37 cellular contexts compared by ENCODE assay signal in genomic region chr1:6774381-6774780, GRCh38.
"Had no signal": no experiment of that assay in that cellular context is flagged by ENCODE, and none has a peak within 500 bp of the region (broad histone marks: within the 10 kb centered on the region; RNA-seq: fewer than 3 reads in every experiment).

No MANE protein-coding gene starts in this region.

- H3K9me3 ChIP-seq: adrenal gland, ascending aorta, body of pancreas, breast epithelium had no signal

- H3K9me3 Mint-ChIP-seq: activated naive CD4-positive, alpha-beta T cell treated with anti-CD3 and anti-CD28 coated beads for 36 hours; activated naive CD4-positive, alpha-beta T cell treated with anti-CD3 and anti-CD28 coated beads, Interleukin-2, amount 50 U/mL, for 24 hours; activated naive CD8-positive, alpha-beta T cell treated with anti-CD3 and anti-CD28 coated beads for 36 hours; activated naive CD8-positive, alpha-beta T cell treated with anti-CD3 and anti-CD28 coated beads, Interleukin-2, amount 10 ng/mL, durations not matched to agents 7 days and 5 days; activated naive CD8-positive, alpha-beta T cell treated with anti-CD3 and anti-CD28 coated beads, Interleukin-2, amount 50 U/mL, for 24 hours; activated T-cell treated with anti-CD3 and anti-CD28 coated beads, Interleukin-2, amount 50 U/mL, for 24 hours; activated T-helper 17 cell treated with anti-CD3 and anti-CD28 coated beads, Interleukin-2, amount 50 U/mL, for 72 hours had no signal

- H3K36me3 Mint-ChIP-seq: activated naive CD4-positive, alpha-beta T cell treated with anti-CD3 and anti-CD28 coated beads, Interleukin-2, amount 10 ng/mL, durations not matched to agents 7 days and 5 days; activated naive CD4-positive, alpha-beta T cell treated with anti-CD3 and anti-CD28 coated beads, Interleukin-2, amount 50 U/mL, for 24 hours; activated naive CD4-positive, alpha-beta T cell treated with anti-CD3 and anti-CD28 coated beads, Interleukin-2, amount 50 U/mL, for 72 hours; activated naive CD8-positive, alpha-beta T cell; activated naive CD8-positive, alpha-beta T cell treated with anti-CD3 and anti-CD28 coated beads for 36 hours; activated naive CD8-positive, alpha-beta T cell treated with anti-CD3 and anti-CD28 coated beads, Interleukin-2, amount 10 ng/mL, durations not matched to agents 7 days and 5 days; brain had no signal

- H3K4me1 ChIP-seq: adrenal gland, body of pancreas, breast epithelium had no signal

- H3K36me3 ChIP-seq: adrenal gland, ascending aorta, brain microvascular endothelial cell, breast epithelium, cardiac muscle cell had no signal

- H3K4me3 Mint-ChIP-seq: activated naive CD4-positive, alpha-beta T cell treated with anti-CD3 and anti-CD28 coated beads for 36 hours; activated naive CD4-positive, alpha-beta T cell treated with anti-CD3 and anti-CD28 coated beads, Interleukin-2, amount 10 ng/mL, durations not matched to agents 7 days and 5 days; activated naive CD4-positive, alpha-beta T cell treated with anti-CD3 and anti-CD28 coated beads, Interleukin-2, amount 50 U/mL, for 24 hours; activated naive CD8-positive, alpha-beta T cell; activated naive CD8-positive, alpha-beta T cell treated with anti-CD3 and anti-CD28 coated beads for 36 hours; activated naive CD8-positive, alpha-beta T cell treated with anti-CD3 and anti-CD28 coated beads, Interleukin-2, amount 10 ng/mL, durations not matched to agents 7 days and 5 days; activated naive CD8-positive, alpha-beta T cell treated with anti-CD3 and anti-CD28 coated beads, Interleukin-2, amount 50 U/mL, for 24 hours; activated T-cell treated with anti-CD3 and anti-CD28 coated beads, Interleukin-2, amount 50 U/mL, for 24 hours; activated T-cell treated with anti-CD3 and anti-CD28 coated beads, Interleukin-2, amount 50 U/mL, for 4 hours; activated T-cell treated with anti-CD3 and anti-CD28 coated beads, Interleukin-2, amount 50 U/mL, for 72 hours; activated T-helper 1 cell treated with anti-CD3 and anti-CD28 coated beads, Interleukin-12 subunit alpha, Interleukin-12 subunit beta, Interleukin-2, Interleukin-4 antibody, amounts not matched to agents 30 ng/mL and 10 ng/mL and 1 ng/mL, durations not matched to agents 14 hours and 24 hours and 36 hours; activated T-helper 17 cell treated with anti-CD3 and anti-CD28 coated beads, Interleukin-2, amount 50 U/mL, for 72 hours; brain had no signal

- H3K27ac ChIP-seq: adrenal gland, ascending aorta, body of pancreas, brain microvascular endothelial cell, breast epithelium, cardiac muscle cell had no signal

- H3K27ac Mint-ChIP-seq: activated naive CD4-positive, alpha-beta T cell treated with anti-CD3 and anti-CD28 coated beads for 36 hours; activated naive CD4-positive, alpha-beta T cell treated with anti-CD3 and anti-CD28 coated beads, Interleukin-2, amount 10 ng/mL, durations not matched to agents 7 days and 5 days; activated naive CD4-positive, alpha-beta T cell treated with anti-CD3 and anti-CD28 coated beads, Interleukin-2, amount 50 U/mL, for 24 hours; activated naive CD4-positive, alpha-beta T cell treated with anti-CD3 and anti-CD28 coated beads, Interleukin-2, amount 50 U/mL, for 72 hours; activated naive CD8-positive, alpha-beta T cell; activated naive CD8-positive, alpha-beta T cell treated with anti-CD3 and anti-CD28 coated beads for 36 hours; activated naive CD8-positive, alpha-beta T cell treated with anti-CD3 and anti-CD28 coated beads, Interleukin-2, amount 10 ng/mL, durations not matched to agents 7 days and 5 days; activated naive CD8-positive, alpha-beta T cell treated with anti-CD3 and anti-CD28 coated beads, Interleukin-2, amount 50 U/mL, for 24 hours; activated T-cell treated with anti-CD3 and anti-CD28 coated beads, Interleukin-2, amount 50 U/mL, for 24 hours; activated T-cell treated with anti-CD3 and anti-CD28 coated beads, Interleukin-2, amount 50 U/mL, for 72 hours; activated T-helper 1 cell treated with anti-CD3 and anti-CD28 coated beads, Interleukin-12 subunit alpha, Interleukin-12 subunit beta, Interleukin-2, Interleukin-4 antibody, amounts not matched to agents 30 ng/mL and 10 ng/mL and 1 ng/mL, durations not matched to agents 14 hours and 24 hours and 36 hours; activated T-helper 17 cell treated with anti-CD3 and anti-CD28 coated beads, Interleukin-2, amount 50 U/mL, for 72 hours; activated T-helper 2 cell treated with anti-CD3 and anti-CD28 coated beads, Interferon-gamma antibody, Interleukin-2, Interleukin-4, amounts not matched to agents 10 μg/mL and 5 μg/mL and 100 μg/mL, durations not matched to agents 14 hours and 24 hours and 36 hours; brain had no signal

- H3K27me3 ChIP-seq: adrenal gland, ascending aorta, body of pancreas, brain microvascular endothelial cell, breast epithelium, cardiac muscle cell had no signal

- H3K4me1 Mint-ChIP-seq: activated naive CD4-positive, alpha-beta T cell treated with anti-CD3 and anti-CD28 coated beads, Interleukin-2, amount 50 U/mL, for 24 hours had no signal

- ATAC-seq: activated naive CD4-positive, alpha-beta T cell treated with anti-CD3 and anti-CD28 coated beads, Interleukin-2, amount 50 U/mL, for 72 hours; activated naive CD8-positive, alpha-beta T cell treated with anti-CD3 and anti-CD28 coated beads, Interleukin-2, amount 50 U/mL, for 24 hours; activated T-cell treated with anti-CD3 and anti-CD28 coated beads, Interleukin-2, amount 50 U/mL, for 4 hours; activated T-cell treated with anti-CD3 and anti-CD28 coated beads, Interleukin-2, amount 50 U/mL, for 72 hours; activated T-helper 17 cell treated with anti-CD3 and anti-CD28 coated beads, Interleukin-2, amount 50 U/mL, for 72 hours; body of pancreas had no signal

- H3K4me3 ChIP-seq: adrenal gland, ascending aorta, body of pancreas, breast epithelium, cardiac muscle cell had no signal

- DNase-seq: activated effector memory CD4-positive, alpha-beta T cell treated with anti-CD3 and anti-CD28 coated beads, Interleukin-2, amount 50 U/mL, for 16 hours; activated effector memory CD4-positive, alpha-beta T cell treated with Interleukin-2 at 50 U/mL for 16 hours; activated gamma-delta T cell; activated gamma-delta T cell treated with Interleukin-2 at 50 U/mL for 16 hours; activated naive CD4-positive, alpha-beta T cell; activated naive CD4-positive, alpha-beta T cell treated with anti-CD3 and anti-CD28 coated beads for 36 hours; activated naive CD4-positive, alpha-beta T cell treated with anti-CD3 and anti-CD28 coated beads, Interleukin-2, amount 10 ng/mL, durations not matched to agents 7 days and 5 days; activated naive CD4-positive, alpha-beta T cell treated with anti-CD3 and anti-CD28 coated beads, Interleukin-2, amount 50 U/mL, for 16 hours; activated naive CD4-positive, alpha-beta T cell treated with Interleukin-2 at 50 U/mL for 16 hours; activated naive CD8-positive, alpha-beta T cell treated with anti-CD3 and anti-CD28 coated beads for 36 hours; activated naive CD8-positive, alpha-beta T cell treated with anti-CD3 and anti-CD28 coated beads, Interleukin-2, amount 10 ng/mL, durations not matched to agents 7 days and 5 days; activated naive CD8-positive, alpha-beta T cell treated with anti-CD3 and anti-CD28 coated beads, Interleukin-2, amount 50 U/mL, for 24 hours; activated T-cell treated with anti-CD3 and anti-CD28 coated beads, Interleukin-2, amount 50 U/mL, for 1 hour; activated T-cell treated with anti-CD3 and anti-CD28 coated beads, Interleukin-2, amount 50 U/mL, for 24 hours; activated T-cell treated with anti-CD3 and anti-CD28 coated beads, Interleukin-2, amount 50 U/mL, for 4 hours; activated T-cell treated with anti-CD3 and anti-CD28 coated beads, Interleukin-2, amount 50 U/mL, for 48 hours; activated T-cell treated with anti-CD3 and anti-CD28 coated beads, Interleukin-2, amount 50 U/mL, for 72 hours; adrenal gland; amniotic stem cell; amygdala; anterior cingulate cortex; aorta; body of pancreas; brain microvascular endothelial cell; caudate nucleus; central memory CD4-positive, alpha-beta T cell; cerebellar nuclear complex had no signal
